ENCODE assay signal across 19 cellular contexts in the genomic region with DNA sequence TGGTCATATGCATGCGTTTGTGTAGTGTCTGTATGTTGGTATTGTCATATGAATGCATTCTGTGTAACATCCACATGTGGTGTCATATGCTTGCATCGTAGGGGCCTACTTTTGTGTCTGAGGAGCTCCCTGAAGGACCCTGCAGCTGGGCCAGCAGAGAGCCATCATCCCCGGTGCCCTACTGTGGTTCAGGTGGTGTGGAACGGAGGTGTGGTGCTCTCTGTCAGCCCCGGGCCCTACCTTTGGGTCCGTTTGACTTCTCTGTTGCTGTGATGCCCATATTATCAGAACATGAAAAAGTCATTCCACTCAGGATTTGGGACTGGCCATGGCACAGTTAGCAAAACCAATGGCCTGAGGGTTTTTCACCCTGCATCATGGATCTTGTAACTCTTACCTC.
DNase-seq lines count a peak whose midpoint lies in the region; ATAC-seq and TF ChIP-seq lines count a peak whose summit lies in the region.
"Had no signal": no experiment of that assay in that cellular context is flagged by ENCODE, and none has a peak within 500 bp of the region (broad histone marks: within the 10 kb centered on the region; RNA-seq: fewer than 3 reads in every experiment).

No MANE protein-coding gene starts in this region.

- 94 to 100% methylated on average over 3 to 6 of the region's 6 CpGs for WGBS in endodermal cell (ENCODE audit: insufficient coverage in 1 of 2, insufficient read length in 1 of 2), 2 experiments
- 92% methylated on average over 6 of the region's 6 CpGs for WGBS in prostate gland

- DNase-seq in right atrium auricular region (ENCODE audit: low spot score) (peak; percentile 26), Right ventricle myocardium superior (no peak), H7 (peak; percentile 10), endodermal cell (peak; percentile 20), osteocyte (ENCODE audit: extremely low spot score, unreplicated experiment) (peak; percentile 63), prostate gland (ENCODE audit: low spot score) (no peak), NCI-H226 (no peak)
- DNase-seq in activated CD4-positive, alpha-beta T cell treated with anti-CD3 and anti-CD28 coated beads for 36 hours: no peak
- DNase-seq: 8988T; ACHN; BE2C; C1 segment of cervical spinal cord; CD4-positive, alpha-beta T cell; CD8-positive, alpha-beta memory T cell; COR-L47; DMS79 treated with DMSO at 0.1 percent for 48 hours; GF-D8 had no signal

- H3K4me3 Mint-ChIP-seq in endodermal cell (no peak overlapping the region), osteocyte (ENCODE audit: unreplicated experiment) (no peak overlapping the region)
- H3K4me3 Mint-ChIP-seq in activated CD4-positive, alpha-beta T cell treated with anti-CD3 and anti-CD28 coated beads for 36 hours: no peak overlapping the region
- H3K4me3 Mint-ChIP-seq: CD14-positive monocyte; CD4-positive, alpha-beta T cell; CD8-positive, alpha-beta memory T cell had no signal

- POLR2A ChIA-PET in activated CD4-positive, alpha-beta T cell treated with anti-CD3 and anti-CD28 coated beads for 36 hours (lab: Charles Lee): no interaction called here

- H3K27me3 Mint-ChIP-seq in endodermal cell (ENCODE audit: insufficient read depth): peaks cover 3% of the 10 kb centered on the region
- H3K27me3 Mint-ChIP-seq in osteocyte (ENCODE audit: unreplicated experiment): peaks cover 13% of the 10 kb centered on the region
- H3K27me3 Mint-ChIP-seq in activated CD4-positive, alpha-beta T cell treated with anti-CD3 and anti-CD28 coated beads for 36 hours: peaks cover 2% of the 10 kb centered on the region
- H3K27me3 Mint-ChIP-seq: CD4-positive, alpha-beta T cell had no signal

- no peaks in the 10 kb centered on the region for H3K9me3 ChIP-seq in right atrium auricular region
- H3K9me3 ChIP-seq in endodermal cell (ENCODE audit: control insufficient read depth, low read length): no peaks in the 10 kb centered on the region
- H3K9me3 ChIP-seq in prostate gland: no peaks in the 10 kb centered on the region
- H3K9me3 ChIP-seq: BE2C, BLaER1 had no signal

- TF ChIP-seq CTCF in right atrium auricular region (IDR thresholded peaks at IDR 0.05) (no peak), endodermal cell (conservative IDR thresholded peaks at IDR 0.05) (no peak), osteocyte (IDR thresholded peaks at IDR 0.05) (no peak), prostate gland (IDR thresholded peaks at IDR 0.05) (no peak)

- TF ChIP-seq POLR2A in prostate gland (IDR thresholded peaks at IDR 0.05): no peak

- no peak for ATAC-seq in Right ventricle myocardium superior (ENCODE audit: poor library complexity)
- no peak for ATAC-seq in activated CD4-positive, alpha-beta T cell treated with anti-CD3 and anti-CD28 coated beads for 36 hours

- H3K4me1 ChIP-seq in right atrium auricular region (no peaks in the 10 kb centered on the region), endodermal cell (ENCODE audit: control insufficient read depth, insufficient read depth, low read length) (peaks cover 2% of the 10 kb centered on the region), prostate gland (replicated peaks) (no peaks in the 10 kb centered on the region)
- H3K4me1 ChIP-seq: BE2C had no signal

- H3K27ac ChIP-seq in right atrium auricular region (no peak overlapping the region), endodermal cell (ENCODE audit: low read depth, low read length) (no peak overlapping the region), prostate gland (no peak overlapping the region)
- H3K27ac ChIP-seq: BLaER1 had no signal

- H3K36me3 Mint-ChIP-seq in endodermal cell (ENCODE audit: low read depth) (no peaks in the 10 kb centered on the region), osteocyte (ENCODE audit: unreplicated experiment) (no peaks in the 10 kb centered on the region)
- H3K36me3 Mint-ChIP-seq in activated CD4-positive, alpha-beta T cell treated with anti-CD3 and anti-CD28 coated beads for 36 hours (ENCODE audit: low read depth): no peaks in the 10 kb centered on the region
- H3K36me3 Mint-ChIP-seq: CD14-positive monocyte; CD8-positive, alpha-beta memory T cell had no signal

- H3K4me3 ChIP-seq in right atrium auricular region (no peak overlapping the region), H7 (ENCODE audit: insufficient read depth, low read depth, low read length) (no peak overlapping the region), endodermal cell (ENCODE audit: low read length) (no peak overlapping the region), prostate gland (no peak overlapping the region)
- H3K4me3 ChIP-seq: BLaER1 had no signal

- intact Hi-C loops in Right ventricle myocardium superior (cut with DNase I): no loop called here
- intact Hi-C loops in prostate gland (cut with DNase I): no loop called here
- intact Hi-C loops in activated CD4-positive, alpha-beta T cell treated with anti-CD3 and anti-CD28 coated beads for 36 hours (cut with DNase I, micrococcal nuclease): no loop called here

- no peaks in the 10 kb centered on the region for H3K36me3 ChIP-seq in right atrium auricular region
- no peaks in the 10 kb centered on the region for H3K36me3 ChIP-seq in H7 (replicated peaks; ENCODE audit: control insufficient read depth, insufficient read depth, low read length)
- no peaks in the 10 kb centered on the region for H3K36me3 ChIP-seq in endodermal cell (ENCODE audit: control insufficient read depth, insufficient read depth, low read length)
- H3K36me3 ChIP-seq in prostate gland: no peaks in the 10 kb centered on the region
- H3K36me3 ChIP-seq: BE2C, BLaER1 had no signal

- no peak overlapping the region for H3K9ac ChIP-seq in endodermal cell (ENCODE audit: extremely low read depth, low read length, poor library complexity, severe bottlenecking)
- H3K9ac ChIP-seq: BLaER1 had no signal

- CTCF ChIA-PET in activated CD4-positive, alpha-beta T cell treated with anti-CD3 and anti-CD28 coated beads for 36 hours (lab: Charles Lee): no interaction called here

- H3K27ac Mint-ChIP-seq in endodermal cell (no peak overlapping the region), osteocyte (ENCODE audit: unreplicated experiment) (no peak overlapping the region)
- no peak overlapping the region for H3K27ac Mint-ChIP-seq in activated CD4-positive, alpha-beta T cell treated with anti-CD3 and anti-CD28 coated beads for 36 hours
- H3K27ac Mint-ChIP-seq: CD14-positive monocyte; CD4-positive, alpha-beta T cell; CD8-positive, alpha-beta memory T cell had no signal

- H3K27me3 ChIP-seq in right atrium auricular region: no peaks in the 10 kb centered on the region
- H3K27me3 ChIP-seq in H7 (ENCODE audit: control insufficient read depth, insufficient read depth, low read length): no peaks in the 10 kb centered on the region
- H3K27me3 ChIP-seq in endodermal cell (ENCODE audit: control insufficient read depth, insufficient read depth, low read length, poor library complexity, severe bottlenecking): no peaks in the 10 kb centered on the region
- no peaks in the 10 kb centered on the region for H3K27me3 ChIP-seq in prostate gland (replicated peaks; ENCODE audit: insufficient read depth)
- H3K27me3 ChIP-seq: BE2C, BLaER1 had no signal

- H3K4me1 Mint-ChIP-seq in endodermal cell (peaks cover 25% of the 10 kb centered on the region), osteocyte (ENCODE audit: unreplicated experiment) (peaks cover 6% of the 10 kb centered on the region)
- no peaks in the 10 kb centered on the region for H3K4me1 Mint-ChIP-seq in activated CD4-positive, alpha-beta T cell treated with anti-CD3 and anti-CD28 coated beads for 36 hours
- H3K4me1 Mint-ChIP-seq: CD14-positive monocyte; CD8-positive, alpha-beta memory T cell had no signal

- H3K9me3 Mint-ChIP-seq in endodermal cell (peaks cover 4% of the 10 kb centered on the region), osteocyte (ENCODE audit: unreplicated experiment) (no peaks in the 10 kb centered on the region)
- no peaks in the 10 kb centered on the region for H3K9me3 Mint-ChIP-seq in activated CD4-positive, alpha-beta T cell treated with anti-CD3 and anti-CD28 coated beads for 36 hours (ENCODE audit: low read depth)
- H3K9me3 Mint-ChIP-seq: CD4-positive, alpha-beta T cell; CD8-positive, alpha-beta memory T cell had no signal

Comparison
In these comparisons a context has a peak if more than half of its experiments do, and no peak if none do; other contexts are left out.
1. DNase-seq: peak in right atrium auricular region (single experiment), H7 (single experiment), endodermal cell (single experiment) and osteocyte (single experiment); none in Right ventricle myocardium superior (single experiment), prostate gland (single experiment), NCI-H226 (single experiment) and activated CD4-positive, alpha-beta T cell treated with anti-CD3 and anti-CD28 coated beads for 36 hours (single experiment).